In genomic region chr6:139967497-139967896, GRCh38 we compare ENCODE assay signal across 19 cellular contexts.
DNase-seq lines count a peak whose midpoint lies in the region; ATAC-seq, FAIRE-seq and TF ChIP-seq lines count a peak whose summit lies in the region.
"Had no signal": no experiment of that assay in that cellular context is flagged by ENCODE, and none has a peak within 500 bp of the region (broad histone marks: within the 10 kb centered on the region; RNA-seq: fewer than 3 reads in every experiment).

No MANE protein-coding gene starts in this region.

- TF ChIP-seq CTCF in Panc1 (IDR thresholded peaks at IDR 0.05) (no peak), endothelial cell of umbilical vein (IDR thresholded peaks at IDR 0.05; ENCODE audit: extremely low read depth in 1 of 2, insufficient read depth in 1 of 2, low read depth in 1 of 2, low read length in 2 of 2) (no peak), heart right ventricle (IDR thresholded peaks at IDR 0.05) (no peak), dorsolateral prefrontal cortex (IDR thresholded peaks at IDR 0.05 in 54 of 56, conservative IDR thresholded peaks at IDR 0.05 in 2 of 56; ENCODE audit: low read depth in 1 of 56, partially characterized antibody in 56 of 56) (no peak)

- H3K79me2 ChIP-seq in endothelial cell of umbilical vein (ENCODE audit: control insufficient read depth, insufficient read depth, low read length): no peaks in the 10 kb centered on the region

- H2AFZ ChIP-seq in endothelial cell of umbilical vein (ENCODE audit: low read depth, low read length): no peak overlapping the region

- H4K20me1 ChIP-seq in endothelial cell of umbilical vein (replicated peaks; ENCODE audit: control insufficient read depth, extremely low read depth, insufficient read depth, low read length): no peaks in the 10 kb centered on the region
- H4K20me1 ChIP-seq: BLaER1 had no signal

- H3K9ac ChIP-seq in endothelial cell of umbilical vein (replicated peaks; ENCODE audit: extremely low read depth, insufficient read depth, low read length): no peak overlapping the region
- H3K9ac ChIP-seq: BLaER1 had no signal

- intact Hi-C loops in Panc1 (cut with micrococcal nuclease; ENCODE audit: unreplicated experiment) (no loop called here), endothelial cell of umbilical vein (cut with micrococcal nuclease) (no loop called here), heart right ventricle (cut with DNase I) (loop anchor here in 3 of 10 donors (10.0 kb wide), 3 partner anchors 203 to 593 kb away; partner anchors contain the start of gene CITED2 (in 1 of the 3)), dorsolateral prefrontal cortex (cut with DNase I) (no loop called here)

- no TSS peak for BruUV-seq in Panc1 (replicated peaks; lab: Mats Ljungman, UMichigan)
- BruUV-seq in endothelial cell of umbilical vein (replicated peaks; lab: Mats Ljungman, UMichigan): no TSS peak

- H3K4me1 ChIP-seq in Panc1 (ENCODE audit: control insufficient read depth, insufficient read depth, low read length) (no peaks in the 10 kb centered on the region; the same call in 1 of the 2 replicates), endothelial cell of umbilical vein (ENCODE audit: control insufficient read depth, extremely low read depth, insufficient read depth, low read length) (peaks cover 4% of the 10 kb centered on the region), heart right ventricle (peaks cover 0 to 29% (median 11%) of the 10 kb centered on the region in 9 donors)
- H3K4me1 ChIP-seq: A549 had no signal

- ATAC-seq in Panc1 (no peak), heart right ventricle (no peak)
- ATAC-seq: A549, Right ventricle myocardium inferior had no signal

- no peak for TF ChIP-seq POLR2A in endothelial cell of umbilical vein (IDR thresholded peaks at IDR 0.05; ENCODE audit: low read depth, low read length)

- in situ Hi-C loops in Panc1 (cut with HindIII; ENCODE audit: low pct_unique_long_range_greater_than_20kb, low sequenced_read_pairs): no loop called here

- POLR2A ChIA-PET in Panc1 (lab: Charles Lee) (no interaction called here), endothelial cell of umbilical vein (lab: Charles Lee) (no interaction called here)

- no peaks in the 10 kb centered on the region for H3K9me3 ChIP-seq in Panc1 (ENCODE audit: control insufficient read depth, insufficient read depth, low read depth, low read length)
- H3K9me3 ChIP-seq in endothelial cell of umbilical vein (replicated peaks; ENCODE audit: control insufficient read depth, insufficient read depth, low read length): no peaks in the 10 kb centered on the region
- H3K9me3 ChIP-seq in heart right ventricle: no peaks in the 10 kb centered on the region
- H3K9me3 ChIP-seq: A549, BLaER1, MG63, Peyer's patch had no signal

- H3K27me3 ChIP-seq in Panc1 (ENCODE audit: control insufficient read depth, insufficient read depth, low read length) (no peaks in the 10 kb centered on the region), endothelial cell of umbilical vein (ENCODE audit: control insufficient read depth in 2 of 2, insufficient read depth in 2 of 2, low read length in 2 of 2) (no peaks in the 10 kb centered on the region), heart right ventricle (no peaks in the 10 kb centered on the region), H7 (ENCODE audit: control insufficient read depth, insufficient read depth, low read length) (no peaks in the 10 kb centered on the region), dorsolateral prefrontal cortex (no peaks in the 10 kb centered on the region)
- H3K27me3 ChIP-seq: BLaER1, MG63, Peyer's patch had no signal

- H3K4me2 ChIP-seq in endothelial cell of umbilical vein (ENCODE audit: insufficient read depth, low read length): no peak overlapping the region
- H3K4me2 ChIP-seq: A549, BLaER1 had no signal

- H3K4me3 ChIP-seq in Panc1 (ENCODE audit: low read depth in 2 of 2, low read length in 2 of 2) (no peak overlapping the region), endothelial cell of umbilical vein (replicated peaks in 1 of 3; ENCODE audit: insufficient read depth in 1 of 3, low read depth in 1 of 3, low read length in 3 of 3) (no peak overlapping the region), heart right ventricle (no peak overlapping the region), H7 (ENCODE audit: insufficient read depth, low read depth, low read length) (no peak overlapping the region), dorsolateral prefrontal cortex (no peak overlapping the region)
- H3K4me3 ChIP-seq: A549, BLaER1, MG63, Peyer's patch had no signal

- DNase-seq in ELR (ENCODE audit: low read depth): peak; percentile 64
- no peak for DNase-seq in Panc1 (ENCODE audit: low read depth, low spot score)
- peak; percentile 55 for DNase-seq in endothelial cell of umbilical vein (ENCODE audit: low read depth, low spot score)
- DNase-seq in kidney tubule cell (ENCODE audit: low spot score): peak; percentile 36
- DNase-seq in heart right ventricle: no peak
- no peak for DNase-seq in H7
- DNase-seq in dorsolateral prefrontal cortex: no peak
- no peak for DNase-seq in stimulated activated CD4-positive, alpha-beta T cell treated with anti-CD3 and anti-CD28 coated beads, Interleukin-4, amount 100 ng/mL, for 1 hour
- DNase-seq: CD4-positive, alpha-beta memory T cell; DMS153; MG63; NCI-H1048; NCI-H1436 treated with DMSO at 0.1 percent for 48 hours; NCI-H2081; Peyer's patch had no signal

- no peaks in the 10 kb centered on the region for H3K36me3 ChIP-seq in Panc1 (ENCODE audit: control insufficient read depth, insufficient read depth, low read length)
- H3K36me3 ChIP-seq in endothelial cell of umbilical vein (ENCODE audit: control insufficient read depth in 2 of 2, extremely low read depth in 1 of 2, insufficient read depth in 2 of 2, low read length in 2 of 2): no peaks in the 10 kb centered on the region
- no peaks in the 10 kb centered on the region for H3K36me3 ChIP-seq in heart right ventricle
- no peaks in the 10 kb centered on the region for H3K36me3 ChIP-seq in H7 (replicated peaks; ENCODE audit: control insufficient read depth, insufficient read depth, low read length)
- H3K36me3 ChIP-seq: BLaER1, MG63, Peyer's patch had no signal

- H3K27ac ChIP-seq in Panc1 (ENCODE audit: low read length) (peak overlapping the region; percentile 48; the same call in 1 of the 2 replicates), endothelial cell of umbilical vein (ENCODE audit: insufficient read depth, low read depth, low read length) (peak overlapping the region; percentile 24), heart right ventricle (no peak overlapping the region), dorsolateral prefrontal cortex (no peak overlapping the region)
- H3K27ac ChIP-seq: A549, BLaER1, Peyer's patch had no signal

- CTCF ChIA-PET in Panc1 (lab: Charles Lee): no interaction called here
- CTCF ChIA-PET in endothelial cell of umbilical vein (lab: Charles Lee): no interaction called here

- dilution Hi-C loops in endothelial cell of umbilical vein (cut with MboI; ENCODE audit: extremely low pct_ligation_motif_present, low sequenced_read_pairs): no loop called here

- FAIRE-seq in endothelial cell of umbilical vein (lab: Jason Lieb, UNC): peak; percentile 68
- FAIRE-seq: A549, GM12891 had no signal

- no peaks in the 10 kb centered on the region for H3K9me1 ChIP-seq in endothelial cell of umbilical vein (replicated peaks; ENCODE audit: control insufficient read depth, extremely low read depth, insufficient read depth, low read length)

TF ChIP-seq in endothelial cell of umbilical vein, 7 proteins besides CTCF, POLR2A, EP300 and RAD21:
- TF ChIP-seq POLR2AphosphoS5 (IDR thresholded peaks at IDR 0.05; ENCODE audit: insufficient read depth, low read depth, low read length) (no peak), EZH2 (IDR thresholded peaks at IDR 0.05; ENCODE audit: borderline replicate concordance, low read depth, low read length, severe bottlenecking) (no peak), GATA2 (IDR thresholded peaks at IDR 0.05; ENCODE audit: insufficient read depth, insufficient read length, low read depth, low read length) (no peak), MYC (IDR thresholded peaks at IDR 0.05; ENCODE audit: low read depth, low read length) (no peak), FOS (IDR thresholded peaks at IDR 0.05; ENCODE audit: borderline replicate concordance, insufficient read depth, low read length) (peak; percentile 58), JUN (IDR thresholded peaks at IDR 0.05; ENCODE audit: borderline replicate concordance, insufficient read depth, insufficient read length, low read depth) (peak; percentile 66), MAX (IDR thresholded peaks at IDR 0.05; ENCODE audit: insufficient read depth, insufficient read length) (no peak)

Comparison
In these comparisons a context has a peak if more than half of its experiments do, and no peak if none do; other contexts are left out.
1. DNase-seq: peak in ELR (single experiment), endothelial cell of umbilical vein (single experiment) and kidney tubule cell (single experiment); none in Panc1 (single experiment), heart right ventricle (0 of 2), H7 (single experiment), dorsolateral prefrontal cortex (0 of 10) and stimulated activated CD4-positive, alpha-beta T cell treated with anti-CD3 and anti-CD28 coated beads, Interleukin-4, amount 100 ng/mL, for 1 hour (single experiment).
2. H3K27ac ChIP-seq: peak in Panc1 (single experiment) and endothelial cell of umbilical vein (single experiment); none in heart right ventricle (0 of 10) and dorsolateral prefrontal cortex (0 of 59).